Comparison of ENCODE assay signal across 15 cellular contexts in genomic region chr11:20033806-20034205, GRCh38.
DNase-seq lines count a peak whose midpoint lies in the region; TF ChIP-seq lines count a peak whose summit lies in the region.
"Had no signal": no experiment of that assay in that cellular context is flagged by ENCODE, and none has a peak within 500 bp of the region (broad histone marks: within the 10 kb centered on the region; RNA-seq: fewer than 3 reads in every experiment).

No MANE protein-coding gene starts in this region.

- no peak overlapping the region for H3K27ac Mint-ChIP-seq in HFFc6
- H3K27ac Mint-ChIP-seq in chondrocyte (ENCODE audit: unreplicated experiment): peak overlapping the region; percentile 96
- no peak overlapping the region for H3K27ac Mint-ChIP-seq in neural crest cell (ENCODE audit: unreplicated experiment)
- H3K27ac Mint-ChIP-seq: CD8-positive, alpha-beta memory T cell had no signal

- H3K4me3 Mint-ChIP-seq in HFFc6: no peak overlapping the region
- H3K4me3 Mint-ChIP-seq in chondrocyte (ENCODE audit: unreplicated experiment): no peak overlapping the region
- H3K4me3 Mint-ChIP-seq in neural crest cell: no peak overlapping the region
- H3K4me3 Mint-ChIP-seq: CD8-positive, alpha-beta memory T cell had no signal

- H3K9me3 Mint-ChIP-seq in HFFc6 (no peaks in the 10 kb centered on the region), chondrocyte (ENCODE audit: low read depth) (no peaks in the 10 kb centered on the region), neural crest cell (no peaks in the 10 kb centered on the region)
- H3K9me3 Mint-ChIP-seq: CD8-positive, alpha-beta memory T cell had no signal

- H3K36me3 Mint-ChIP-seq in HFFc6 (ENCODE audit: low read depth) (peaks cover 14% of the 10 kb centered on the region; the same call in 1 of the 2 replicates), chondrocyte (ENCODE audit: low read depth) (peaks cover 16% of the 10 kb centered on the region), neural crest cell (ENCODE audit: low read depth) (peaks cover 2% of the 10 kb centered on the region)

- peaks cover 56% of the 10 kb centered on the region for H3K4me1 Mint-ChIP-seq in HFFc6 (ENCODE audit: low read depth)
- H3K4me1 Mint-ChIP-seq in chondrocyte (ENCODE audit: low read depth): peaks cover 95% of the 10 kb centered on the region
- H3K4me1 Mint-ChIP-seq in neural crest cell: peaks cover 29% of the 10 kb centered on the region
- H3K4me1 Mint-ChIP-seq: CD8-positive, alpha-beta memory T cell had no signal

- TF ChIP-seq CTCF in HFFc6 (IDR thresholded peaks at IDR 0.05) (peak; percentile 36; the same call in 1 of the 2 replicates), chondrocyte (IDR thresholded peaks at IDR 0.05) (no peak), neural crest cell (conservative IDR thresholded peaks at IDR 0.05) (peak; percentile 32)

- peak; percentile 41 for DNase-seq in DMS53 (lab: John Stamatoyannopoulos, UW)
- DNase-seq in DMS53 treated with DMSO at 0.1 percent for 48 hours (lab: John Stamatoyannopoulos, UW; ENCODE audit: unreplicated experiment): no peak
- no peak for DNase-seq in HFFc6
- DNase-seq in chondrocyte (ENCODE audit: low spot score): no peak
- no peak for DNase-seq in neural crest cell (ENCODE audit: low read depth, low spot score)
- DNase-seq in HuH-7 (ENCODE audit: low spot score): no peak
- no peak for DNase-seq in activated CD4-positive, alpha-beta T cell treated with anti-CD3 and anti-CD28 coated beads, Interleukin-2, amount 50 U/mL, for 1 hour
- no peak for DNase-seq in DMS 273 treated with DMSO at 0.1 percent for 48 hours (lab: John Stamatoyannopoulos, UW)
- DNase-seq: CD8-positive, alpha-beta memory T cell; H7; NCI-H1105 treated with DMSO at 0.1 percent for 48 hours; NCI-H1694 treated with DMSO at 0.1 percent for 48 hours; NCI-H2107; NCI-H2227 treated with DMSO at 0.1 percent for 48 hours; NCI-H524 had no signal

- peaks cover 3% of the 10 kb centered on the region for H3K27me3 Mint-ChIP-seq in HFFc6 (ENCODE audit: insufficient read depth)
- no peaks in the 10 kb centered on the region for H3K27me3 Mint-ChIP-seq in chondrocyte (ENCODE audit: low read depth)
- H3K27me3 Mint-ChIP-seq in neural crest cell (ENCODE audit: low read depth): peaks cover 11% of the 10 kb centered on the region
